ENCODE assay signal across 19 cellular contexts in the genomic region with DNA sequence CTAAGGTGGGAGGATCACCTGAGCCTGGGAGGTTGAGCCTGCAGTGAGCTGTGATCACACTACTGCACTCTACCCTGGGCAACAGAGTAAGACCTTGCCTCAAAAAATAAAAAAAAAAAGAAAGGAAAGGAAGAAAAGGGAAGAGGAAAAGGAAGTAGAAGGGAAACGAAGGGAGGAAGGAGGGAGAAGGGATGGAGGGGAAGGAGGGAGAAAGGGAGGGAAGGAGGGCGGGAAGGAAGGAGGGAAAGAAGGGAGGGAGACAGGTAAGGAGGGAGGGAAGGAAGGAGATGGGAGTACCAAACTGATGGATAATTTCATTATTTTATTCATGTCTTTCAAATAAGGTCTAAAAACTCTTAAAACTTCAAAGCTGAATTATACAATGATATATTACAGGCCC.
DNase-seq lines count a peak whose midpoint lies in the region; ATAC-seq, FAIRE-seq and TF ChIP-seq lines count a peak whose summit lies in the region.
"Had no signal": no experiment of that assay in that cellular context is flagged by ENCODE, and none has a peak within 500 bp of the region (broad histone marks: within the 10 kb centered on the region; RNA-seq: fewer than 3 reads in every experiment).

No MANE protein-coding gene starts in this region.

- BruUV-seq in HepG2 (replicated peaks; lab: Mats Ljungman, UMichigan) (no TSS peak), K562 (replicated peaks; lab: Mats Ljungman, UMichigan) (no TSS peak)

- no peak for TF ChIP-seq POLR2A in HepG2 (IDR thresholded peaks at IDR 0.05; ENCODE audit: insufficient read depth in 1 of 2, low read depth in 2 of 2, low read length in 2 of 2)
- no peak for TF ChIP-seq POLR2A in right lobe of liver (IDR thresholded peaks at IDR 0.05)
- TF ChIP-seq POLR2A in K562 (conservative IDR thresholded peaks at IDR 0.05) = no peak

- H3K4me3 ChIP-seq in HepG2 (replicated peaks in 1 of 3; ENCODE audit: insufficient read depth in 1 of 3, low read depth in 2 of 3, low read length in 3 of 3) (no peak overlapping the region), right lobe of liver (no peak overlapping the region), K562 (no peak overlapping the region), MG63 (no peak overlapping the region)
- H3K4me3 ChIP-seq: A549, GM23248, HAP-1 had no signal

- TF ChIP-seq CTCF in HepG2 (CRISPR knock-in tag; IDR thresholded peaks at IDR 0.05) (no peak), right lobe of liver (IDR thresholded peaks at IDR 0.05) (no peak), K562 (IDR thresholded peaks at IDR 0.05 in 2 of 3, conservative IDR thresholded peaks at IDR 0.05 in 1 of 3; ENCODE audit: insufficient read depth in 2 of 3, low read depth in 1 of 3, low read length in 3 of 3) (no peak)

- peaks cover 28% of the 10 kb centered on the region for H3K4me1 Mint-ChIP-seq in stimulated activated effector memory CD8-positive, alpha-beta T cell treated with anti-CD3 and anti-CD28 coated beads, Interleukin-12 subunit alpha, Interleukin-12 subunit beta, amount 100 ng/mL, for 72 hours

- H4K20me1 ChIP-seq in HepG2 (ENCODE audit: insufficient read depth, low read length) (no peaks in the 10 kb centered on the region), K562 (replicated peaks; ENCODE audit: control insufficient read depth, insufficient read depth, low read length) (peaks cover 4% of the 10 kb centered on the region; the same call in 1 of the 2 replicates)

- H3K9me3 ChIP-seq in HepG2 (ENCODE audit: low read length) (no peaks in the 10 kb centered on the region), right lobe of liver (no peaks in the 10 kb centered on the region), K562 (replicated peaks; ENCODE audit: control insufficient read depth, insufficient read depth, low read depth, low read length) (no peaks in the 10 kb centered on the region), MG63 (no peaks in the 10 kb centered on the region)
- H3K9me3 ChIP-seq: A549, Caco-2, HAP-1 had no signal

- POLR2A ChIA-PET in HepG2 (lab: Yijun Ruan, JAX) = no interaction called here
- POLR2A ChIA-PET in K562 (lab: Yijun Ruan, JAX) = interaction anchor here (0.8 to 1.3 kb wide), 2 partner anchors 11 to 15 kb away, joined by 3 read pairs; no protein-coding TSS in a partner anchor

- H3K27ac ChIP-seq in HepG2 (ENCODE audit: extremely low read length, insufficient read depth, low read length) (no peak overlapping the region), right lobe of liver (no peak overlapping the region), K562 (ENCODE audit: extremely low read depth, low read depth, low read length) (no peak overlapping the region)
- H3K27ac ChIP-seq: 22Rv1, A549, C4-2B, GM23248 had no signal

- H2AFZ ChIP-seq in HepG2 (ENCODE audit: low read length) (no peak overlapping the region), K562 (ENCODE audit: low read depth, low read length) (no peak overlapping the region)
- H2AFZ ChIP-seq: GM23248 had no signal

- intact Hi-C loops in HepG2 (cut with micrococcal nuclease; ENCODE audit: unreplicated experiment) (no loop called here), right lobe of liver (cut with DNase I) (no loop called here), K562 (cut with micrococcal nuclease) (no loop called here), Right ventricle myocardium superior (cut with DNase I) (no loop called here)

- peaks cover 55% of the 10 kb centered on the region for H3K36me3 Mint-ChIP-seq in stimulated activated effector memory CD8-positive, alpha-beta T cell treated with anti-CD3 and anti-CD28 coated beads, Interleukin-12 subunit alpha, Interleukin-12 subunit beta, amount 100 ng/mL, for 72 hours

- in situ Hi-C loops in HepG2 (cut with HindIII; ENCODE audit: extremely low pct_ligation_motif_present, low pct_unique_long_range_greater_than_20kb) (no loop called here), K562 (cut with MboI) (no loop called here)

- H3K27me3 ChIP-seq in HepG2 (ENCODE audit: control insufficient read depth in 1 of 2, insufficient read depth in 2 of 2, low read length in 2 of 2) = no peaks in the 10 kb centered on the region
- H3K27me3 ChIP-seq in right lobe of liver = no peaks in the 10 kb centered on the region
- no peaks in the 10 kb centered on the region for H3K27me3 ChIP-seq in K562 (ENCODE audit: control insufficient read depth in 2 of 2, insufficient read depth in 2 of 2, low read length in 2 of 2)
- H3K27me3 ChIP-seq in MG63 = no peaks in the 10 kb centered on the region

- no peaks in the 10 kb centered on the region for H3K9me3 Mint-ChIP-seq in stimulated activated effector memory CD8-positive, alpha-beta T cell treated with anti-CD3 and anti-CD28 coated beads, Interleukin-12 subunit alpha, Interleukin-12 subunit beta, amount 100 ng/mL, for 72 hours
- H3K9me3 Mint-ChIP-seq: CD4-positive, alpha-beta T cell had no signal

- DNase-seq in HepG2 (ENCODE audit: low spot score) (no peak), right lobe of liver (no peak), K562 (ENCODE audit: extremely low read depth in 1 of 4, low spot score in 3 of 4) (no peak), Right ventricle myocardium superior (no peak), MG63 (no peak)
- no peak for DNase-seq in stimulated activated effector memory CD8-positive, alpha-beta T cell treated with anti-CD3 and anti-CD28 coated beads, Interleukin-12 subunit alpha, Interleukin-12 subunit beta, amount 100 ng/mL, for 72 hours (ENCODE audit: low spot score in 2 of 2)
- DNase-seq: AML-193; Caco-2; CD4-positive, alpha-beta T cell; GM23248 had no signal

- H3K9me1 ChIP-seq in K562 (ENCODE audit: control insufficient read depth, insufficient read depth, low read length) = no peaks in the 10 kb centered on the region

- H3K9ac ChIP-seq in HepG2 (ENCODE audit: insufficient read depth, low read depth, low read length) (no peak overlapping the region), K562 (ENCODE audit: insufficient read depth in 1 of 2, low read depth in 2 of 2, low read length in 2 of 2) (no peak overlapping the region)
- H3K9ac ChIP-seq: GM23248 had no signal

- no peak for TF ChIP-seq RAD21 in HepG2 (CRISPR knock-in tag; IDR thresholded peaks at IDR 0.05)
- no peak for TF ChIP-seq RAD21 in K562 (CRISPR knock-in tag; conservative IDR thresholded peaks at IDR 0.05 in 1 of 2, IDR thresholded peaks at IDR 0.05 in 1 of 2)

- H3K79me2 ChIP-seq in HepG2 (ENCODE audit: insufficient read depth, low read length) (peaks cover 2% of the 10 kb centered on the region), K562 (ENCODE audit: control insufficient read depth, insufficient read depth, low read length) (peaks cover 39% of the 10 kb centered on the region)

- TF ChIP-seq EP300 in HepG2 (IDR thresholded peaks at IDR 0.05; ENCODE audit: low read depth in 2 of 2, low read length in 2 of 2) = no peak
- TF ChIP-seq EP300 in HepG2 (CRISPR knock-in tag; IDR thresholded peaks at IDR 0.05; ENCODE audit: borderline replicate concordance) = no peak
- no peak for TF ChIP-seq EP300 in K562 (IDR thresholded peaks at IDR 0.05; ENCODE audit: low read length)

- no peaks in the 10 kb centered on the region for H3K4me1 ChIP-seq in HepG2 (ENCODE audit: insufficient read depth, low read length)
- H3K4me1 ChIP-seq in right lobe of liver = no peaks in the 10 kb centered on the region
- no peaks in the 10 kb centered on the region for H3K4me1 ChIP-seq in K562 (replicated peaks in 1 of 2; ENCODE audit: control insufficient read depth in 2 of 2, insufficient read depth in 2 of 2, low read length in 2 of 2)
- H3K4me1 ChIP-seq: A549, Caco-2, HAP-1 had no signal

- peak overlapping the region; percentile 15 for H3K27ac Mint-ChIP-seq in stimulated activated effector memory CD8-positive, alpha-beta T cell treated with anti-CD3 and anti-CD28 coated beads, Interleukin-12 subunit alpha, Interleukin-12 subunit beta, amount 100 ng/mL, for 72 hours
- H3K27ac Mint-ChIP-seq: CD4-positive, alpha-beta T cell had no signal

- WGBS in HepG2 (ENCODE audit: low lambda C conversion rate) = 96% methylated on average over 2 of the region's 2 CpGs
- 73% methylated on average over 2 of the region's 2 CpGs for WGBS in right lobe of liver (ENCODE audit: insufficient coverage, low coverage, low lambda C conversion rate, missing lambda C conversion rate)
- 100% methylated on average over 1 of the region's 2 CpGs for WGBS in K562 (ENCODE audit: insufficient coverage, low coverage, missing lambda C conversion rate)

- no peak overlapping the region for H3K4me2 ChIP-seq in HepG2 (ENCODE audit: low read depth, low read length)
- H3K4me2 ChIP-seq in K562 (ENCODE audit: insufficient read depth, low read length) = no peak overlapping the region
- H3K4me2 ChIP-seq: A549 had no signal

- no peak overlapping the region for H3K4me3 Mint-ChIP-seq in stimulated activated effector memory CD8-positive, alpha-beta T cell treated with anti-CD3 and anti-CD28 coated beads, Interleukin-12 subunit alpha, Interleukin-12 subunit beta, amount 100 ng/mL, for 72 hours
- H3K4me3 Mint-ChIP-seq: CD4-positive, alpha-beta T cell had no signal

- peaks cover 0 to 22% of the 10 kb centered on the region in 2 experiments; a peak in 3 of 5 replicates for H3K36me3 ChIP-seq in HepG2 (replicated peaks in 1 of 2; ENCODE audit: control insufficient read depth in 1 of 2, insufficient read depth in 2 of 2, low read length in 2 of 2)
- peaks cover 0 to 8% (median 2%) of the 10 kb centered on the region in 4 donors for H3K36me3 ChIP-seq in right lobe of liver
- H3K36me3 ChIP-seq in K562 (ENCODE audit: control insufficient read depth, insufficient read depth, low read length) = peaks cover 46% of the 10 kb centered on the region; the same call in 2 of the 3 replicates
- H3K36me3 ChIP-seq in MG63 = no peaks in the 10 kb centered on the region

- FAIRE-seq in HepG2 (lab: Jason Lieb, UNC) (no peak), K562 (lab: Jason Lieb, UNC) (no peak)
- FAIRE-seq: A549, D721Med, G401.6, GM12891, HTR-8/SVneo had no signal

- CTCF ChIA-PET in HepG2 (lab: Yijun Ruan, JAX; ENCODE audit: low intra/inter-chr PET ratio, low total read pairs) = no interaction called here
- CTCF ChIA-PET in K562 (lab: Yijun Ruan, JAX; ENCODE audit: low intra/inter-chr PET ratio) = no interaction called here

- ATAC-seq in HepG2 (no peak), right lobe of liver (no peak), K562 (no peak), Right ventricle myocardium superior (ENCODE audit: poor library complexity) (no peak), GM18517 (IDR thresholded peaks at IDR 0.05; ENCODE audit: unreplicated experiment) (no peak)
- ATAC-seq in stimulated activated effector memory CD8-positive, alpha-beta T cell treated with anti-CD3 and anti-CD28 coated beads, Interleukin-12 subunit alpha, Interleukin-12 subunit beta, amount 100 ng/mL, for 72 hours = no peak
- ATAC-seq: A549 had no signal

TF ChIP-seq in HepG2, 621 proteins besides CTCF, POLR2A, EP300 and RAD21 (continues in another document):
- TF ChIP-seq PCBP2 (optimal IDR thresholded peaks at IDR 0.05; ENCODE audit: low read depth, low read length, poor library complexity, severe bottlenecking) (peak; percentile 37), ZNF354B (CRISPR knock-in tag; IDR thresholded peaks at IDR 0.05) (no peak), CENPT (CRISPR knock-in tag; IDR thresholded peaks at IDR 0.05; ENCODE audit: low read depth) (no peak)

TF ChIP-seq in K562, 482 proteins besides CTCF, POLR2A, EP300 and RAD21 (continues in another document):
- no peak for TF ChIP-seq NELFE (IDR thresholded peaks at IDR 0.05; ENCODE audit: insufficient read depth, insufficient read length)
- no peak for TF ChIP-seq XRCC5 (IDR thresholded peaks at IDR 0.05; ENCODE audit: low read depth, low read length)
- TF ChIP-seq POLR3G (IDR thresholded peaks at IDR 0.05; ENCODE audit: extremely low read depth, insufficient read length, insufficient replicate concordance) = no peak
